25 cellular contexts compared by ENCODE assay signal in genomic region chr2:17164550-17164949, GRCh38.
"Had no signal": no experiment of that assay in that cellular context is flagged by ENCODE, and none has a peak within 500 bp of the region (broad histone marks: within the 10 kb centered on the region; RNA-seq: fewer than 3 reads in every experiment).

No MANE protein-coding gene starts in this region.

- H3K4me1 ChIP-seq: body of pancreas, esophagus muscularis mucosa, gastroesophageal sphincter, sigmoid colon, transverse colon had no signal

- H3K9me3 ChIP-seq: body of pancreas, esophagus muscularis mucosa, gastroesophageal sphincter, neutrophil, ovary, sigmoid colon, transverse colon had no signal

- H3K36me3 ChIP-seq: esophagus muscularis mucosa, gastroesophageal sphincter, neutrophil, ovary, sigmoid colon, transverse colon had no signal

- H3K27me3 ChIP-seq: body of pancreas, esophagus muscularis mucosa, gastroesophageal sphincter, hepatocyte, neutrophil, ovary, sigmoid colon, transverse colon had no signal

- H3K4me3 ChIP-seq: body of pancreas, esophagus muscularis mucosa, gastroesophageal sphincter, hepatocyte, ovary, sigmoid colon, transverse colon had no signal

- DNase-seq: activated CD4-positive, alpha-beta T cell treated with anti-CD3 and anti-CD28 coated beads for 36 hours; activated CD4-positive, CD25-positive, alpha-beta regulatory T cell; activated CD8-positive, alpha-beta memory T cell treated with anti-CD3 and anti-CD28 coated beads, Interleukin-2, amount 10 ng/mL, durations not matched to agents 7 days and 5 days; activated CD8-positive, alpha-beta T cell treated with anti-CD3 and anti-CD28 coated beads, Interleukin-2, amount 10 ng/mL, durations not matched to agents 7 days and 5 days; activated naive CD8-positive, alpha-beta T cell treated with anti-CD3 and anti-CD28 coated beads, Interleukin-2, amount 50 U/mL, for 24 hours; activated T-cell treated with anti-CD3 and anti-CD28 coated beads, Interleukin-2, amount 50 U/mL, for 48 hours; anterior cingulate cortex; body of pancreas; kidney; left colon; mammary epithelial cell; naive B cell; nephron progenitor cell; ovary; retina; sigmoid colon; stimulated activated CD4-positive, alpha-beta T cell treated with anti-CD3 and anti-CD28 coated beads, Interleukin-15, amount 100 ng/mL, for 24 hours; stimulated activated CD4-positive, alpha-beta T cell treated with anti-CD3 and anti-CD28 coated beads, Interleukin-2, amount 100 ng/mL, for 24 hours; stimulated activated naive CD4-positive, alpha-beta T cell; T-helper 1 cell; transverse colon had no signal
